Comparison of ENCODE assay signal across 11 cellular contexts in the genomic region with DNA sequence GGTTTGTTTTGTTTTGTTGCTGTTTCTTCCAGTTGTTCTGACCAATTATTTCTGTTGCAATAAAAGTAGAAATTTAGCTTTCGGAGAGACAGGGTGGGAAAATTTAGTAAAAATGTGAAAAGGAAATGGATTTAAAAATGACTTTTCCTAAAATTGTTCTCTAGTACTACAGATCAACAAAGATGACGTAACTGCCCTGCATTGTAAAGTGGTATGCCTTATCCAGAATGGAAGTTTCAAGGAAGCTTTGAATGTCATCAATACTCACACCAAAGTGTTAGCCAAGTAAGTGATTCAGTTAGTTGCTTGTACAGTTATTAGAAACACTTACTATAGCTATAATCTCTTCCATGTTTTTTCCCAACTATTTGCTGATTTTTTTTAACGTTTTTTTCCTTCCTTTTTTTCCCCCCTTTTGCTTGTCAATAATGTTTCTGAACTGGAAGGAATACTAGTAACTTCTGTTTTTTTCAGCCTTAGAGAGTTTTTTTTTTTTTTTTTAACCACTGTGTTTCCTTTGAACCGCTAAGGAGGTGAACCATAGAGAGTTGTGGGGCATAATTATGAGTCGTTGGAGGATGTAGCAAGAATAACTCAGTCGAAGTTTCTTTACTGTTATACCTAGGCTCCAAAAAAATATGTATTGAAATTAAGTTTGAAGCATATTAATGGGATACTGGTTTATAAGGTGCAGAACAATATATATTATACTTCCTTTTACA. TPM values are rescaled to one million over a fixed set of nuclear protein-coding genes. Genes with fewer than 3 reads are reported as not detected.
A peak's percentile ranks its signal among the peaks of the same experiment; 100 is the strongest.
DNase-seq lines count a peak whose midpoint lies in the region; ATAC-seq, FAIRE-seq and TF ChIP-seq lines count a peak whose summit lies in the region.
"Had no signal": no experiment of that assay in that cellular context is flagged by ENCODE, and none has a peak within 500 bp of the region (broad histone marks: within the 10 kb centered on the region; RNA-seq: fewer than 3 reads in every experiment).

No MANE protein-coding gene starts in this region.

- CTCF ChIA-PET in HepG2 (lab: Yijun Ruan, JAX; ENCODE audit: low intra/inter-chr PET ratio, low total read pairs): no interaction called here
- CTCF ChIA-PET in T-cell (lab: Charles Lee): interaction anchor here in 1 of 2 donors (0.7 to 1.6 kb wide), 2 partner anchors 17 to 303 kb away, joined by 3 to 6 read pairs; no protein-coding TSS in a partner anchor

- no peaks in the 10 kb centered on the region for H3K9me3 ChIP-seq in HepG2 (ENCODE audit: low read length)
- H3K9me3 ChIP-seq in right lobe of liver: no peaks in the 10 kb centered on the region

- H3K9me3 Mint-ChIP-seq in T-cell: no peaks in the 10 kb centered on the region

- 0 out of 2 replicates have a peak overlapping the region, but pooled peaks have one; percentile 98 for H3K9ac ChIP-seq in HepG2 (ENCODE audit: insufficient read depth, low read depth, low read length)

- no peak for DNase-seq in HepG2 (ENCODE audit: low spot score)
- DNase-seq in right lobe of liver: no peak
- no peak for DNase-seq in T-cell
- DNase-seq in fibroblast of pulmonary artery (ENCODE audit: low read depth): peak; percentile 24
- DNase-seq in stimulated activated CD8-positive, alpha-beta memory T cell treated with anti-CD3 and anti-CD28 coated beads, Interleukin-4, amount 100 ng/mL, for 48 hours: no peak
- no peak for DNase-seq in NCI-H1417 treated with DMSO at 0.1 percent for 48 hours (lab: John Stamatoyannopoulos, UW)
- DNase-seq in lower leg skin (ENCODE audit: low spot score in 2 of 2): no peak
- DNase-seq in NCI-H1105 (lab: John Stamatoyannopoulos, UW): no peak
- DNase-seq: aorta, NCI-H1092 treated with DMSO at 0.1 percent for 48 hours had no signal

- H3K27me3 Mint-ChIP-seq in T-cell: no peaks in the 10 kb centered on the region

- H3K36me3 ChIP-seq in HepG2 (replicated peaks in 1 of 2; ENCODE audit: control insufficient read depth in 1 of 2, insufficient read depth in 2 of 2, low read length in 2 of 2): peaks cover 8 to 38% of the 10 kb centered on the region in 2 experiments
- H3K36me3 ChIP-seq in right lobe of liver: peaks cover 5 to 28% (median 16%) of the 10 kb centered on the region in 4 donors

- H3K27me3 ChIP-seq in HepG2 (ENCODE audit: control insufficient read depth in 1 of 2, insufficient read depth in 2 of 2, low read length in 2 of 2) (no peaks in the 10 kb centered on the region; a peak in 1 of 5 replicates), right lobe of liver (no peaks in the 10 kb centered on the region)

- H3K27ac ChIP-seq in HepG2 (ENCODE audit: extremely low read length, insufficient read depth, low read length): no peak overlapping the region
- no peak overlapping the region for H3K27ac ChIP-seq in right lobe of liver
- H3K27ac ChIP-seq: C4-2B had no signal

- intact Hi-C loops in HepG2 (cut with micrococcal nuclease; ENCODE audit: unreplicated experiment) (loop anchor here (5.0 kb wide), 1 partner anchor 42 kb away; no protein-coding TSS in a partner anchor), right lobe of liver (cut with DNase I) (no loop called here), lower leg skin (cut with DNase I; ENCODE audit: low total_unique reads) (no loop called here)

- H2AFZ ChIP-seq in HepG2 (ENCODE audit: low read length): no peak overlapping the region

- TF ChIP-seq EP300 in HepG2 (IDR thresholded peaks at IDR 0.05; ENCODE audit: low read depth in 2 of 2, low read length in 2 of 2) (no peak), HepG2 (CRISPR knock-in tag; IDR thresholded peaks at IDR 0.05; ENCODE audit: borderline replicate concordance) (no peak)

- in situ Hi-C loops in HepG2 (cut with HindIII; ENCODE audit: extremely low pct_ligation_motif_present, low pct_unique_long_range_greater_than_20kb): no loop called here

- no TSS peak for BruUV-seq in HepG2 (replicated peaks; lab: Mats Ljungman, UMichigan)

- peaks cover 24% of the 10 kb centered on the region for H3K36me3 Mint-ChIP-seq in T-cell

- H3K79me2 ChIP-seq in HepG2 (ENCODE audit: insufficient read depth, low read length): peaks cover 60% of the 10 kb centered on the region

- ATAC-seq in HepG2: no peak
- no peak for ATAC-seq in right lobe of liver
- no peak for ATAC-seq in T-cell (replicated peaks in 1 of 4)

- H4K20me1 ChIP-seq in HepG2 (ENCODE audit: insufficient read depth, low read length): peaks cover 18% of the 10 kb centered on the region

- WGBS in HepG2 (ENCODE audit: low lambda C conversion rate): 81% methylated on average over 6 of the region's 6 CpGs
- WGBS in right lobe of liver (ENCODE audit: insufficient coverage, low coverage, low lambda C conversion rate, missing lambda C conversion rate): 49% methylated on average over 6 of the region's 6 CpGs
- WGBS in lower leg skin, 2 donors: 71 to 73% methylated on average over 6 of the region's 6 CpGs

- TF ChIP-seq CTCF in HepG2 (CRISPR knock-in tag; IDR thresholded peaks at IDR 0.05) (no peak), right lobe of liver (IDR thresholded peaks at IDR 0.05) (no peak), fibroblast of pulmonary artery (IDR thresholded peaks at IDR 0.05; ENCODE audit: low read length, missing control alignments) (no peak), lower leg skin (IDR thresholded peaks at IDR 0.05) (no peak)

- H3K4me2 ChIP-seq in HepG2 (ENCODE audit: low read depth, low read length): peak overlapping the region; percentile 90

- peak overlapping the region in 1 of 2 donors; percentile 67 for H3K27ac Mint-ChIP-seq in T-cell

- H3K4me3 ChIP-seq in HepG2 (replicated peaks in 1 of 3; ENCODE audit: insufficient read depth in 1 of 3, low read depth in 2 of 3, low read length in 3 of 3) (peak overlapping the region in 2 of 3 experiments; percentile 79 to 83; a peak in 3 of 6 replicates), right lobe of liver (no peak overlapping the region), fibroblast of pulmonary artery (replicated peaks; ENCODE audit: low read depth, low read length) (no peak overlapping the region), lower leg skin (ENCODE audit: low read depth, poor library complexity, severe bottlenecking) (no peak overlapping the region)

- FAIRE-seq in HepG2 (lab: Jason Lieb, UNC): no peak

- no peak for TF ChIP-seq POLR2A in HepG2 (IDR thresholded peaks at IDR 0.05; ENCODE audit: insufficient read depth in 1 of 2, low read depth in 2 of 2, low read length in 2 of 2)
- no peak for TF ChIP-seq POLR2A in right lobe of liver (IDR thresholded peaks at IDR 0.05)
- TF ChIP-seq POLR2A in lower leg skin (IDR thresholded peaks at IDR 0.05): no peak

- peaks cover 52 to 57% (median 53%) of the 10 kb centered on the region in 3 donors for H3K4me1 Mint-ChIP-seq in T-cell

- POLR2A ChIA-PET in HepG2 (lab: Yijun Ruan, JAX): interaction anchor here (2.8 kb wide), 1 partner anchor 35 kb away, joined by 29 read pairs; a partner anchor contains a TSS
- POLR2A ChIA-PET in T-cell (lab: Charles Lee): interaction anchor here (0.7 to 1.5 kb wide), 6 partner anchors 11 to 357 kb away, joined by 3 to 7 read pairs (median 6); a partner anchor contains a TSS

- no peak for TF ChIP-seq RAD21 in HepG2 (CRISPR knock-in tag; IDR thresholded peaks at IDR 0.05)

- H3K4me1 ChIP-seq in HepG2 (ENCODE audit: insufficient read depth, low read length) (peaks cover 25% of the 10 kb centered on the region), right lobe of liver (peaks cover 0 to 26% (median 6%) of the 10 kb centered on the region in 4 donors)

- peak overlapping the region; percentile 67 to 100 (median 97) for H3K4me3 Mint-ChIP-seq in T-cell

RNA-seq across cellular contexts. Expression of a gene that starts 2.2 kb away (rescaled TPM):
- total RNA-seq in HepG2 (2016; rRNA removed; fragmentation: Illumina TruSeq; extraction: Trizol): 75.6 and 126 TPM in 2 replicates
- total RNA-seq in HepG2 (2016; cell fraction: cytosol; rRNA removed; fragmentation: Illumina TruSeq; extraction: Trizol; ENCODE audit: low read depth): 13.0 and 14.5 TPM in 2 replicates
- total RNA-seq in HepG2 (2016; cell fraction: insoluble cytoplasmic fraction; rRNA removed; fragmentation: Illumina TruSeq; extraction: Trizol): 74.7 and 123 TPM in 2 replicates
- total RNA-seq in HepG2 (2016; cell fraction: membrane; rRNA removed; fragmentation: Illumina TruSeq; extraction: Trizol): 40.7 and 48.1 TPM in 2 replicates
- 73.8 and 86.5 TPM in 2 replicates for total RNA-seq in HepG2 (2016; cell fraction: nucleus; rRNA removed; fragmentation: Illumina TruSeq; extraction: Trizol)
- polyA plus RNA-seq in HepG2 (2011; rRNA removed): 46.1 and 64.9 TPM in 2 replicates
- polyA plus RNA-seq in HepG2 (2011; cell fraction: cytosol; rRNA removed): 34.7 and 51.4 TPM in 2 replicates
- polyA plus RNA-seq in HepG2 (2011; cell fraction: nucleus; rRNA removed): 23.9 and 32.9 TPM in 2 replicates
- polyA plus RNA-seq in HepG2 (2012): 58.2 and 72.9 TPM in 2 replicates
- polyA plus RNA-seq in HepG2 (2016; cell fraction: cytosol; fragmentation: Illumina TruSeq; extraction: Trizol; ENCODE audit: low read depth): 14.8 and 15.2 TPM in 2 replicates
- 105 and 107 TPM in 2 replicates for polyA plus RNA-seq in HepG2 (2016; cell fraction: insoluble cytoplasmic fraction; fragmentation: Illumina TruSeq; extraction: Trizol; ENCODE audit: low read depth)
- 27.5 and 32.0 TPM in 2 replicates for polyA plus RNA-seq in HepG2 (2016; cell fraction: membrane; fragmentation: Illumina TruSeq; extraction: Trizol; ENCODE audit: low read depth)
- 63.6 and 67.8 TPM in 2 replicates for polyA plus RNA-seq in HepG2 (2016; cell fraction: nucleus; fragmentation: Illumina TruSeq; extraction: Trizol; ENCODE audit: insufficient read depth, low read depth)
- polyA minus RNA-seq in HepG2 (2011; rRNA and poly(A)+ RNA removed; ENCODE audit: low replicate concordance): 54.7 and 55.6 TPM in 2 replicates
- polyA minus RNA-seq in HepG2 (2011; cell fraction: cytosol; rRNA and poly(A)+ RNA removed): 125 and 129 TPM in 2 replicates
- 141 and 163 TPM in 2 replicates for polyA minus RNA-seq in HepG2 (2011; cell fraction: nucleus; rRNA and poly(A)+ RNA removed)
- 10 to 100 TPM; 41.3 to 54.8 (median 46.6) TPM for total RNA-seq in right lobe of liver
- total RNA-seq in T-cell: 100 to 1,000 TPM in 3 of 5 donors, 10 to 100 TPM in 2; 98.0 to 115 (median 107) TPM
- total RNA-seq in lower leg skin: 10 to 100 TPM; 40.9 to 59.9 (median 46.4) TPM

RNA-seq across cellular contexts. Expression of a gene that starts 33.6 kb away (rescaled TPM):
- 249 and 453 TPM in 2 replicates for total RNA-seq in HepG2 (2016; rRNA removed; fragmentation: Illumina TruSeq; extraction: Trizol)
- total RNA-seq in HepG2 (2016; cell fraction: cytosol; rRNA removed; fragmentation: Illumina TruSeq; extraction: Trizol; ENCODE audit: low read depth): 32.8 and 38.2 TPM in 2 replicates
- 251 and 440 TPM in 2 replicates for total RNA-seq in HepG2 (2016; cell fraction: insoluble cytoplasmic fraction; rRNA removed; fragmentation: Illumina TruSeq; extraction: Trizol)
- 86.3 and 100 TPM in 2 replicates for total RNA-seq in HepG2 (2016; cell fraction: membrane; rRNA removed; fragmentation: Illumina TruSeq; extraction: Trizol)
- total RNA-seq in HepG2 (2016; cell fraction: nucleus; rRNA removed; fragmentation: Illumina TruSeq; extraction: Trizol): 120 and 133 TPM in 2 replicates
- 165 and 241 TPM in 2 replicates for polyA plus RNA-seq in HepG2 (2011; rRNA removed)
- 131 and 167 TPM in 2 replicates for polyA plus RNA-seq in HepG2 (2011; cell fraction: cytosol; rRNA removed)
- 70.5 and 75.1 TPM in 2 replicates for polyA plus RNA-seq in HepG2 (2011; cell fraction: nucleus; rRNA removed)
- 143 and 229 TPM in 2 replicates for polyA plus RNA-seq in HepG2 (2012)
- 44.9 and 45.4 TPM in 2 replicates for polyA plus RNA-seq in HepG2 (2016; cell fraction: cytosol; fragmentation: Illumina TruSeq; extraction: Trizol; ENCODE audit: low read depth)
- polyA plus RNA-seq in HepG2 (2016; cell fraction: insoluble cytoplasmic fraction; fragmentation: Illumina TruSeq; extraction: Trizol; ENCODE audit: low read depth): 478 and 487 TPM in 2 replicates
- polyA plus RNA-seq in HepG2 (2016; cell fraction: membrane; fragmentation: Illumina TruSeq; extraction: Trizol; ENCODE audit: low read depth): 72.6 and 81.2 TPM in 2 replicates
- 160 and 165 TPM in 2 replicates for polyA plus RNA-seq in HepG2 (2016; cell fraction: nucleus; fragmentation: Illumina TruSeq; extraction: Trizol; ENCODE audit: insufficient read depth, low read depth)
- 99.6 and 124 TPM in 2 replicates for polyA minus RNA-seq in HepG2 (2011; rRNA and poly(A)+ RNA removed; ENCODE audit: low replicate concordance)
- polyA minus RNA-seq in HepG2 (2011; cell fraction: cytosol; rRNA and poly(A)+ RNA removed): 75.2 and 84.6 TPM in 2 replicates
- polyA minus RNA-seq in HepG2 (2011; cell fraction: nucleus; rRNA and poly(A)+ RNA removed): 143 TPM in 2 replicates
- 10 to 100 TPM; 39.8 to 77.5 (median 54.2) TPM for total RNA-seq in right lobe of liver
- total RNA-seq in T-cell: 10 to 100 TPM; 22.4 to 38.1 (median 35.8) TPM
- 10 to 100 TPM; 32.4 to 62.8 (median 34.3) TPM for total RNA-seq in lower leg skin

RNA-seq across cellular contexts. Expression of a gene that starts 34.2 kb away (rescaled TPM):
- total RNA-seq in HepG2 (2016; rRNA removed; fragmentation: Illumina TruSeq; extraction: Trizol) (62.6 and 98.4 TPM in 2 replicates), right lobe of liver (1 to 10 TPM; 4.4 to 8.5 (median 7.1) TPM), T-cell (10 to 100 TPM; 10.5 to 15.1 (median 12.5) TPM), lower leg skin (1 to 10 TPM; 4.0 to 6.0 (median 4.8) TPM)
- total RNA-seq in HepG2 (2016; cell fraction: cytosol; rRNA removed; fragmentation: Illumina TruSeq; extraction: Trizol; ENCODE audit: low read depth): 5.3 and 7.1 TPM in 2 replicates
- 59.7 and 95.9 TPM in 2 replicates for total RNA-seq in HepG2 (2016; cell fraction: insoluble cytoplasmic fraction; rRNA removed; fragmentation: Illumina TruSeq; extraction: Trizol)
- total RNA-seq in HepG2 (2016; cell fraction: membrane; rRNA removed; fragmentation: Illumina TruSeq; extraction: Trizol): 19.1 and 23.2 TPM in 2 replicates
- total RNA-seq in HepG2 (2016; cell fraction: nucleus; rRNA removed; fragmentation: Illumina TruSeq; extraction: Trizol): 44.4 and 47.9 TPM in 2 replicates
- polyA plus RNA-seq in HepG2 (2011; rRNA removed): 13.7 and 16.9 TPM in 2 replicates
- 6.9 and 9.4 TPM in 2 replicates for polyA plus RNA-seq in HepG2 (2011; cell fraction: cytosol; rRNA removed)
- polyA plus RNA-seq in HepG2 (2011; cell fraction: nucleus; rRNA removed): 5.9 and 6.3 TPM in 2 replicates
- polyA plus RNA-seq in HepG2 (2012): 21.9 and 23.3 TPM in 2 replicates
- polyA plus RNA-seq in HepG2 (2016; cell fraction: cytosol; fragmentation: Illumina TruSeq; extraction: Trizol; ENCODE audit: low read depth): 1.6 and 1.8 TPM in 2 replicates
- polyA plus RNA-seq in HepG2 (2016; cell fraction: insoluble cytoplasmic fraction; fragmentation: Illumina TruSeq; extraction: Trizol; ENCODE audit: low read depth): 64.9 and 70.4 TPM in 2 replicates
- polyA plus RNA-seq in HepG2 (2016; cell fraction: membrane; fragmentation: Illumina TruSeq; extraction: Trizol; ENCODE audit: low read depth): 6.4 and 7.7 TPM in 2 replicates
- polyA plus RNA-seq in HepG2 (2016; cell fraction: nucleus; fragmentation: Illumina TruSeq; extraction: Trizol; ENCODE audit: insufficient read depth, low read depth): 39.8 and 45.4 TPM in 2 replicates
- 16.1 and 21.7 TPM in 2 replicates for polyA minus RNA-seq in HepG2 (2011; rRNA and poly(A)+ RNA removed; ENCODE audit: low replicate concordance)
- 11.9 and 16.3 TPM in 2 replicates for polyA minus RNA-seq in HepG2 (2011; cell fraction: cytosol; rRNA and poly(A)+ RNA removed)
- polyA minus RNA-seq in HepG2 (2011; cell fraction: nucleus; rRNA and poly(A)+ RNA removed): 25.0 and 29.1 TPM in 2 replicates

RNA-seq across cellular contexts. Expression of a gene that starts 35.9 kb away (rescaled TPM):
- total RNA-seq in HepG2 (2016; rRNA removed; fragmentation: Illumina TruSeq; extraction: Trizol) (not detected in 2 replicates), right lobe of liver (under 1 TPM in 1 of 6 experiments, not detected in 5; 0.19 TPM), T-cell (under 1 TPM in 4 of 5 donors, not detected in 1; 0.23 to 0.63 (median 0.52) TPM), lower leg skin (under 1 TPM; 0.17 to 0.76 (median 0.49) TPM)
- total RNA-seq in HepG2 (2016; cell fraction: cytosol; rRNA removed; fragmentation: Illumina TruSeq; extraction: Trizol; ENCODE audit: low read depth): not detected in 2 replicates
- 0.13 TPM in 1 of 2 replicates, not detected in the other for total RNA-seq in HepG2 (2016; cell fraction: insoluble cytoplasmic fraction; rRNA removed; fragmentation: Illumina TruSeq; extraction: Trizol)
- not detected in 2 replicates for total RNA-seq in HepG2 (2016; cell fraction: membrane; rRNA removed; fragmentation: Illumina TruSeq; extraction: Trizol)
- total RNA-seq in HepG2 (2016; cell fraction: nucleus; rRNA removed; fragmentation: Illumina TruSeq; extraction: Trizol): not detected in 2 replicates
- not detected in 2 replicates for polyA plus RNA-seq in HepG2 (2011; rRNA removed)
- not detected in 2 replicates for polyA plus RNA-seq in HepG2 (2011; cell fraction: cytosol; rRNA removed)
- not detected in 2 replicates for polyA plus RNA-seq in HepG2 (2011; cell fraction: nucleus; rRNA removed)
- not detected in 2 replicates for polyA plus RNA-seq in HepG2 (2012)
- not detected in 2 replicates for polyA plus RNA-seq in HepG2 (2016; cell fraction: cytosol; fragmentation: Illumina TruSeq; extraction: Trizol; ENCODE audit: low read depth)
- polyA plus RNA-seq in HepG2 (2016; cell fraction: insoluble cytoplasmic fraction; fragmentation: Illumina TruSeq; extraction: Trizol; ENCODE audit: low read depth): not detected in 2 replicates
- not detected in 2 replicates for polyA plus RNA-seq in HepG2 (2016; cell fraction: membrane; fragmentation: Illumina TruSeq; extraction: Trizol; ENCODE audit: low read depth)
- polyA plus RNA-seq in HepG2 (2016; cell fraction: nucleus; fragmentation: Illumina TruSeq; extraction: Trizol; ENCODE audit: insufficient read depth, low read depth): not detected in 2 replicates
- not detected in 2 replicates for polyA minus RNA-seq in HepG2 (2011; rRNA and poly(A)+ RNA removed; ENCODE audit: low replicate concordance)
- polyA minus RNA-seq in HepG2 (2011; cell fraction: cytosol; rRNA and poly(A)+ RNA removed): not detected in 2 replicates
- polyA minus RNA-seq in HepG2 (2011; cell fraction: nucleus; rRNA and poly(A)+ RNA removed): 0.37 TPM in 1 of 2 replicates, not detected in the other

Comparison
In these comparisons a context has a peak if more than half of its experiments do, and no peak if none do; other contexts are left out.
1. H3K4me3 ChIP-seq: peak in HepG2 (2 of 3); none in right lobe of liver (0 of 3), fibroblast of pulmonary artery (single experiment) and lower leg skin (single experiment).